6 cellular contexts compared by ENCODE assay signal in the genomic region with DNA sequence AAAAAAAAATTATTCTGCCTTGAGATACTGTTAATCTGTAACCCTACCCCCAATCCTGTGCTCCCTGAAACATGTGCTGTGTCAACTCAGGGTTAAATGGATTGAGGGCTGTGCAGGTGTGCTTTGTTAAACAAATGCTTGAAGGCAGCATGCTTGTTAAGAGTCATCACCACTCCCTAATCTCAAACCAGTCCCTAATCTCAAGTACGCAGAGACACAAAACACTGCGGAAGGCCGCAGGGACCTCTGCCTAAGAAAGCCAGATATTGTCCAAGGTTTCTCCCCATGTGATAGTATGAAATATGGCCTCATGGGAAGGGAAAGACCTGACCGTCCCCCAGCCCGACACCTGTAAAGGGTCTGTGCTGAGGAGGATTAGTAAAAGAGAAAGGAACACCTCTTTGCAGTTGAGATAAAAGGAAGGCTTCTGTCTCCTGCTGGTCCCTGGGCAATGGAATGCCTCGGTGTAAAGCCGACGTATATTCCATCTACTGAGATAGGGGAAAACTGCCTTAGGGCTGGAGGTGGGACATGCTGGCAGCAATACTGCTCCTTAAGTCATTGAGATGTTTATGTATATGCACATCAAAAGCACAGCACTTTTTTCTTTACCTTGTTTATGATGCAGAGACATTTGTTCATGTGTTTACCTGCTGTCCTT.
DNase-seq lines count a peak whose midpoint lies in the region; FAIRE-seq and TF ChIP-seq lines count a peak whose summit lies in the region.
"Not testable (repeated sequence)": the region's sequence is repeated elsewhere in the genome, so short reads cannot be mapped to it uniquely, and the experiment has no call there.

No MANE protein-coding gene starts in this region.

- not testable (repeated sequence) for H2AK5ac ChIP-seq in H1 (ENCODE audit: low read depth, low read length); mesendoderm (ENCODE audit: low read length)

- not testable (repeated sequence) for TF ChIP-seq RAD21 in H1 (IDR thresholded peaks at IDR 0.05 in 1 of 2, conservative IDR thresholded peaks at IDR 0.05 in 1 of 2; ENCODE audit: low read depth in 2 of 2, low read length in 2 of 2)

- POLR2A ChIA-PET in H1 (lab: Charles Lee; ENCODE audit: partially characterized antibody), result not testable (repeated sequence)

- H4K91ac ChIP-seq in H1 (replicated peaks; ENCODE audit: insufficient read length, low read length), result not testable (repeated sequence)

- H3K4me3 ChIP-seq in HUES48 (ENCODE audit: low read depth, low read length), result peak overlapping the region; percentile 46
- H3K4me3 ChIP-seq in H1 (ENCODE audit: extremely low read depth in 1 of 4, insufficient read depth in 2 of 4, low read depth in 3 of 4, low read length in 4 of 4), result peak overlapping the region in 2 of 4 experiments; percentile 12 to 49; a peak in 4 of 8 replicates
- H3K4me3 ChIP-seq in iPS-11a (ENCODE audit: low read depth, low read length), result peak overlapping the region; percentile 8
- not testable (repeated sequence) for H3K4me3 ChIP-seq in mesendoderm (ENCODE audit: low read length)

- not testable (repeated sequence) for H2BK20ac ChIP-seq in H1 (ENCODE audit: low read length)

- CTCF ChIA-PET in H1 (lab: Charles Lee; ENCODE audit: partially characterized antibody), result interaction anchor here (1.2 to 1.6 kb wide), 3 partner anchors 15 to 526 kb away, joined by 3 to 6 read pairs (median 4); no protein-coding TSS in a partner anchor

- DNase-seq in ELF-1 (ENCODE audit: low read depth, low spot score) (peak; percentile 84), NCI-H526 treated with DMSO at 0.1 percent for 48 hours (lab: John Stamatoyannopoulos, UW) (peak; percentile 40), H1 (ENCODE audit: low read depth in 1 of 2, low spot score in 2 of 2) (peak; percentile 34 to 61), mesendoderm (peak; percentile 86)

- not testable (repeated sequence) for H3K4ac ChIP-seq in H1 (replicated peaks; ENCODE audit: insufficient read length, low read depth, low read length); mesendoderm (ENCODE audit: low read depth, low read length)

- H3K27ac ChIP-seq in HUES48 (ENCODE audit: low read depth, low read length), result peak overlapping the region; percentile 76
- H3K27ac ChIP-seq in H1 (ENCODE audit: low read depth, low read length), result not testable (repeated sequence)
- peak overlapping the region; percentile 66 for H3K27ac ChIP-seq in mesendoderm (ENCODE audit: low read depth, low read length)

- not testable (repeated sequence) for H3K9me3 ChIP-seq in HUES48 (ENCODE audit: control insufficient read depth, insufficient read depth, low read length); H1 (ENCODE audit: insufficient read depth in 2 of 2, low read depth in 1 of 2, low read length in 1 of 2)

- H2BK120ac ChIP-seq in H1 (replicated peaks; ENCODE audit: low read depth, low read length); mesendoderm (ENCODE audit: low read depth, low read length): not testable (repeated sequence)

- H3K23ac ChIP-seq in H1 (ENCODE audit: insufficient read length); mesendoderm (ENCODE audit: low read length): not testable (repeated sequence)

- 3% methylated on average over 7 of the region's 8 CpGs; no CpG with 5 or more reads in 1 of the 2 experiments for WGBS in H1 (ENCODE audit: extremely low coverage in 1 of 2, insufficient coverage in 1 of 2, insufficient read length in 1 of 2, insufficient replicate concordance in 2 of 2, low coverage in 1 of 2, low lambda C conversion rate in 2 of 2, missing lambda C conversion rate in 1 of 2), 2 experiments
- no CpG with 5 or more reads among the region's 8 CpGs for WGBS in mesendoderm (ENCODE audit: extremely low coverage, insufficient coverage, low lambda C conversion rate)

- not testable (repeated sequence) for H2BK12ac ChIP-seq in H1 (ENCODE audit: low read depth, low read length)

- 0 out of 2 replicates have a peak overlapping the region, but pooled peaks have one; percentile 76 for H2AFZ ChIP-seq in H1 (ENCODE audit: low read length)

- not testable (repeated sequence) for TF ChIP-seq CTCF in H1 (IDR thresholded peaks at IDR 0.05; ENCODE audit: control extremely low read depth in 1 of 3, insufficient read depth in 1 of 3, low read depth in 1 of 3, low read length in 3 of 3)

- H3K14ac ChIP-seq in H1 (ENCODE audit: insufficient read length), result not testable (repeated sequence)

- peak overlapping the region; percentile 44 to 56 for H3K4me2 ChIP-seq in H1 (ENCODE audit: insufficient read depth in 1 of 2, low read depth in 2 of 2, low read length in 2 of 2)
- H3K4me2 ChIP-seq in mesendoderm (ENCODE audit: low read length), result not testable (repeated sequence)

- H3K36me3 ChIP-seq in HUES48 (ENCODE audit: control insufficient read depth, insufficient read depth, low read length); H1 (ENCODE audit: control insufficient read depth in 2 of 4, insufficient read depth in 4 of 4, low read length in 3 of 4); mesendoderm (ENCODE audit: control insufficient read depth, insufficient read depth, low read length): not testable (repeated sequence)

- not testable (repeated sequence) for TF ChIP-seq EP300 in H1 (IDR thresholded peaks at IDR 0.05; ENCODE audit: borderline replicate concordance in 1 of 2, low read depth in 2 of 2, low read length in 2 of 2)

- H4K20me1 ChIP-seq in H1 (replicated peaks in 1 of 2; ENCODE audit: control insufficient read depth in 1 of 2, insufficient read depth in 2 of 2, low read length in 2 of 2), result not testable (repeated sequence)

- not testable (repeated sequence) for H3K56ac ChIP-seq in H1 (replicated peaks; ENCODE audit: insufficient read length, low read depth, low read length); mesendoderm (ENCODE audit: low read length)

- H3K4me1 ChIP-seq in HUES48 (ENCODE audit: control insufficient read depth, insufficient read depth, low read length), result peaks cover 49% of the 10 kb centered on the region
- peaks cover 0 to 14% (median 8%) of the 10 kb centered on the region in 4 experiments; a peak in 5 of 7 replicates for H3K4me1 ChIP-seq in H1 (replicated peaks in 1 of 4; ENCODE audit: control insufficient read depth in 3 of 4, insufficient read depth in 4 of 4, low read length in 3 of 4)
- H3K4me1 ChIP-seq in mesendoderm (ENCODE audit: control insufficient read depth, low read depth, low read length), result not testable (repeated sequence)

- H3K79me2 ChIP-seq in H1 (ENCODE audit: control insufficient read depth in 1 of 2, insufficient read depth in 2 of 2, low read length in 2 of 2); mesendoderm (ENCODE audit: control insufficient read depth, insufficient read depth, low read length): not testable (repeated sequence)

- not testable (repeated sequence) for H4K8ac ChIP-seq in H1 (ENCODE audit: extremely low read depth, insufficient read depth, low read length); mesendoderm (ENCODE audit: low read depth, low read length)

- not testable (repeated sequence) for TF ChIP-seq POLR2A in H1 (IDR thresholded peaks at IDR 0.05; ENCODE audit: control extremely low read depth in 1 of 2, low read depth in 2 of 2, low read length in 2 of 2)

- 0 out of 2 replicates have a peak overlapping the region, but pooled peaks have one; percentile 38 for H3K9ac ChIP-seq in HUES48 (ENCODE audit: low read depth, low read length)
- H3K9ac ChIP-seq in H1 (replicated peaks in 1 of 4; ENCODE audit: extremely low read depth in 1 of 4, low read depth in 3 of 4, low read length in 3 of 4); mesendoderm (ENCODE audit: low read length): not testable (repeated sequence)

- not testable (repeated sequence) for H3K23me2 ChIP-seq in H1 (ENCODE audit: low read depth, low read length)

- not testable (repeated sequence) for H2BK5ac ChIP-seq in H1 (ENCODE audit: low read depth, low read length); mesendoderm (ENCODE audit: low read length)

- not testable (repeated sequence) for H3K18ac ChIP-seq in H1 (ENCODE audit: extremely low read depth, low read length); mesendoderm (ENCODE audit: low read length)

- not testable (repeated sequence) for H2BK15ac ChIP-seq in H1 (ENCODE audit: low read length); mesendoderm (replicated peaks; ENCODE audit: low read depth)

- not testable (repeated sequence) for H3K79me1 ChIP-seq in H1 (ENCODE audit: low read depth, low read length); mesendoderm (ENCODE audit: low read length)

- H4K5ac ChIP-seq in H1 (ENCODE audit: insufficient read length, low read depth, low read length); mesendoderm (ENCODE audit: low read length): not testable (repeated sequence)

- peaks cover 22% of the 10 kb centered on the region for H3K27me3 ChIP-seq in HUES48 (ENCODE audit: control insufficient read depth, insufficient read depth, low read length)
- H3K27me3 ChIP-seq in H1 (replicated peaks in 1 of 4; ENCODE audit: control insufficient read depth in 3 of 4, extremely low read depth in 1 of 4, insufficient read depth in 3 of 4, low read length in 3 of 4); mesendoderm (ENCODE audit: insufficient read depth, low read length, poor library complexity): not testable (repeated sequence)

- peak; percentile 88 for FAIRE-seq in H1 (lab: Jason Lieb, UNC)

TF ChIP-seq in H1, 55 proteins besides CTCF, POLR2A, EP300 and RAD21:
- TF ChIP-seq MAX (IDR thresholded peaks at IDR 0.05), result peak; percentile 63
- TF ChIP-seq TCF12 (IDR thresholded peaks at IDR 0.05; ENCODE audit: low read depth, low read length), result peak; percentile 68; the same call in 1 of the 2 replicates
- TF ChIP-seq TEAD4 (IDR thresholded peaks at IDR 0.05; ENCODE audit: low read depth, low read length), result 0 out of 2 replicates have a peak, but pooled peaks have one; percentile 4
- TF ChIP-seq ASH2L (IDR thresholded peaks at IDR 0.05; ENCODE audit: low read length), result peak; percentile 78
- peak; percentile 45 for TF ChIP-seq NANOG (IDR thresholded peaks at IDR 0.05; ENCODE audit: insufficient read depth, low read depth, low read length, poor library complexity, severe bottlenecking)
- peak; percentile 78; the same call in 1 of the 2 replicates for TF ChIP-seq RBBP5 (IDR thresholded peaks at IDR 0.05; ENCODE audit: borderline replicate concordance, low read depth, low read length)
